In genomic region chr14:68249534-68250517, GRCh38 we compare ENCODE assay signal across 9 cellular contexts.
A peak's percentile ranks its signal among the peaks of the same experiment; 100 is the strongest.
DNase-seq lines count a peak whose midpoint lies in the region; ATAC-seq and TF ChIP-seq lines count a peak whose summit lies in the region.
"Had no signal": no experiment of that assay in that cellular context is flagged by ENCODE, and none has a peak within 500 bp of the region (broad histone marks: within the 10 kb centered on the region; RNA-seq: fewer than 3 reads in every experiment).

No MANE protein-coding gene starts in this region.

- H3K36me3 ChIP-seq in GM23248 (ENCODE audit: low read depth) (no peaks in the 10 kb centered on the region), SK-N-SH (replicated peaks in 1 of 2; ENCODE audit: control insufficient read depth in 1 of 2, insufficient read depth in 2 of 2, low read length in 1 of 2) (no peaks in the 10 kb centered on the region), skeletal muscle satellite cell (ENCODE audit: insufficient read depth, low read length) (no peaks in the 10 kb centered on the region)
- H3K36me3 ChIP-seq: ovary had no signal

- H3K9me2 ChIP-seq in GM23248 (ENCODE audit: insufficient read depth), result no peaks in the 10 kb centered on the region
- H3K9me2 ChIP-seq in SK-N-SH, result no peaks in the 10 kb centered on the region

- no peaks in the 10 kb centered on the region for H3K79me2 ChIP-seq in GM23248 (ENCODE audit: insufficient read depth)
- H3K79me2 ChIP-seq in SK-N-SH (ENCODE audit: insufficient read depth), result no peaks in the 10 kb centered on the region

- H3K4me2 ChIP-seq in GM23248 (ENCODE audit: unreplicated experiment) (peak overlapping the region; percentile 23), SK-N-SH (peak overlapping the region; percentile 30; the same call in 1 of the 2 replicates), skeletal muscle satellite cell (ENCODE audit: low read length) (peak overlapping the region; percentile 20)

- in situ Hi-C loops in GM23248 (cut with MboI), result loop anchor here (10.0 kb wide), 4 partner anchors 305 to 575 kb away; no protein-coding TSS in a partner anchor

- H2AFZ ChIP-seq in GM23248, result no peak overlapping the region
- no peak overlapping the region for H2AFZ ChIP-seq in SK-N-SH (ENCODE audit: low read depth)

- peaks cover 51% of the 10 kb centered on the region for H3K4me1 ChIP-seq in GM23248 (ENCODE audit: insufficient read depth)
- peaks cover 11 to 66% of the 10 kb centered on the region in 2 experiments for H3K4me1 ChIP-seq in SK-N-SH (ENCODE audit: control insufficient read depth in 1 of 2, insufficient read depth in 2 of 2, low read depth in 1 of 2, low read length in 1 of 2)
- peaks cover 52% of the 10 kb centered on the region for H3K4me1 ChIP-seq in skeletal muscle satellite cell (ENCODE audit: control insufficient read depth, insufficient read depth, low read length)

- TF ChIP-seq EP300 in SK-N-SH (IDR thresholded peaks at IDR 0.05; ENCODE audit: borderline replicate concordance in 1 of 2, low read depth in 1 of 2, low read length in 1 of 2), result peak in 1 of 2 experiments; percentile 48; a peak in 2 of 4 replicates

- DNase-seq in GM23248 (peak; percentile 81), SK-N-SH (no peak), fibroblast of peridontal ligament (ENCODE audit: extremely low read depth) (peak; percentile 85), NAMALWA (ENCODE audit: low spot score) (no peak), nucleus accumbens (lab: John Stamatoyannopoulos, UW) (no peak), NCI-H1105 treated with DMSO at 0.1 percent for 48 hours (lab: John Stamatoyannopoulos, UW) (no peak)

- peaks cover 31% of the 10 kb centered on the region for H3F3A ChIP-seq in GM23248 (ENCODE audit: insufficient read depth)
- peaks cover 26% of the 10 kb centered on the region for H3F3A ChIP-seq in SK-N-SH (replicated peaks; ENCODE audit: insufficient read depth)

- H3K9ac ChIP-seq in GM23248 (peak overlapping the region; percentile 45), SK-N-SH (peak overlapping the region; percentile 52; the same call in 1 of the 2 replicates), skeletal muscle satellite cell (ENCODE audit: low read depth, low read length) (peak overlapping the region; percentile 43)

- H3K9me3 ChIP-seq in GM23248 (ENCODE audit: low read depth) (no peaks in the 10 kb centered on the region), SK-N-SH (no peaks in the 10 kb centered on the region), skeletal muscle satellite cell (replicated peaks; ENCODE audit: low read length) (no peaks in the 10 kb centered on the region)
- H3K9me3 ChIP-seq: ovary had no signal

- WGBS in GM23248 (ENCODE audit: low coverage in 1 of 2, low lambda C conversion rate in 2 of 2, missing lambda C conversion rate in 2 of 2), 2 experiments, result 30 to 36% methylated on average over 4 of the region's 4 CpGs
- WGBS in SK-N-SH (ENCODE audit: low lambda C conversion rate), result 49% methylated on average over 4 of the region's 4 CpGs

- no peak for TF ChIP-seq RAD21 in SK-N-SH (IDR thresholded peaks at IDR 0.05; ENCODE audit: low read length)

- CTCF ChIA-PET in SK-N-SH (lab: Yijun Ruan, JAX), result interaction anchor here (0.8 to 19.5 kb wide), 25 partner anchors 10 to 594 kb away, joined by 3 to 232 read pairs (median 5); no protein-coding TSS in a partner anchor

- no peak for ATAC-seq in HG02763 (IDR thresholded peaks at IDR 0.05; ENCODE audit: unreplicated experiment)

- POLR2A ChIA-PET in SK-N-SH (lab: Yijun Ruan, JAX), result no interaction called here

- H4K20me1 ChIP-seq in GM23248 (ENCODE audit: insufficient read depth), result no peaks in the 10 kb centered on the region
- H4K20me1 ChIP-seq in SK-N-SH (ENCODE audit: insufficient read depth), result no peaks in the 10 kb centered on the region

- H3K27ac ChIP-seq in GM23248 (peak overlapping the region; percentile 67), SK-N-SH (ENCODE audit: low read depth in 2 of 2, low read length in 1 of 2) (peak overlapping the region; percentile 87 to 93)

- no peak overlapping the region for H3K4me3 ChIP-seq in GM23248
- no peak overlapping the region for H3K4me3 ChIP-seq in SK-N-SH (ENCODE audit: low read depth in 2 of 2, low read length in 1 of 2)
- H3K4me3 ChIP-seq in skeletal muscle satellite cell (ENCODE audit: low read length), result no peak overlapping the region
- H3K4me3 ChIP-seq: ovary had no signal

- TF ChIP-seq CTCF in SK-N-SH (IDR thresholded peaks at IDR 0.05), result no peak

- no peaks in the 10 kb centered on the region for H3K27me3 ChIP-seq in GM23248 (replicated peaks; ENCODE audit: insufficient read depth)
- no peaks in the 10 kb centered on the region for H3K27me3 ChIP-seq in SK-N-SH (ENCODE audit: insufficient read depth)
- no peaks in the 10 kb centered on the region for H3K27me3 ChIP-seq in skeletal muscle satellite cell (ENCODE audit: control insufficient read depth, insufficient read depth, low read length)
- H3K27me3 ChIP-seq: ovary had no signal

TF ChIP-seq in SK-N-SH, 30 proteins besides CTCF, POLR2A, EP300 and RAD21 (continues in another document):
- TF ChIP-seq REST (IDR thresholded peaks at IDR 0.05; ENCODE audit: low read depth, low read length), result no peak
- TF ChIP-seq JUND (IDR thresholded peaks at IDR 0.05), result peak; percentile 71
- peak; percentile 43; the same call in 1 of the 2 replicates for TF ChIP-seq NFIC (IDR thresholded peaks at IDR 0.05; ENCODE audit: borderline replicate concordance)
- no peak for TF ChIP-seq ELF1 (IDR thresholded peaks at IDR 0.05)
- no peak for TF ChIP-seq USF1 (IDR thresholded peaks at IDR 0.05; ENCODE audit: borderline replicate concordance, low read depth)
- TF ChIP-seq FOSL2 (IDR thresholded peaks at IDR 0.05; ENCODE audit: borderline replicate concordance, low read depth), result peak; percentile 84; the same call in 1 of the 2 replicates
- no peak for TF ChIP-seq GABPA (IDR thresholded peaks at IDR 0.05; ENCODE audit: low read depth)
- TF ChIP-seq RFX5 (IDR thresholded peaks at IDR 0.05; ENCODE audit: low read length), result no peak
- TF ChIP-seq PBX3 (IDR thresholded peaks at IDR 0.05), result peak; percentile 23; the same call in 1 of the 2 replicates
- TF ChIP-seq IRF3 (IDR thresholded peaks at IDR 0.05; ENCODE audit: low read depth, low read length), result no peak
- no peak for TF ChIP-seq YY1 (IDR thresholded peaks at IDR 0.05; ENCODE audit: low read depth)
- peak; percentile 37; the same call in 1 of the 2 replicates for TF ChIP-seq POLR2AphosphoS5 (IDR thresholded peaks at IDR 0.05; ENCODE audit: low read depth, low read length)
- TF ChIP-seq GATA2 (CRISPR knock-in tag; IDR thresholded peaks at IDR 0.05), result no peak
- TF ChIP-seq TAF1 (IDR thresholded peaks at IDR 0.05; ENCODE audit: borderline replicate concordance, low read depth, low read length), result no peak
- TF ChIP-seq CHD2 (IDR thresholded peaks at IDR 0.05; ENCODE audit: low read length, partially characterized antibody), result no peak
- no peak for TF ChIP-seq FOXJ3 (CRISPR knock-in tag; IDR thresholded peaks at IDR 0.05)
- no peak for TF ChIP-seq SIN3A (IDR thresholded peaks at IDR 0.05; ENCODE audit: borderline replicate concordance, low read depth, low read length)

Comparison
In these comparisons a context has a peak if more than half of its experiments do, and no peak if none do; other contexts are left out.
1. DNase-seq: peak in GM23248 (single experiment) and fibroblast of peridontal ligament (single experiment); none in SK-N-SH (single experiment), NAMALWA (single experiment), nucleus accumbens (0 of 56) and NCI-H1105 treated with DMSO at 0.1 percent for 48 hours (single experiment).
2. Peak in every context shown above with its lines, with median percentiles within 50 percentile points of each other: H3K4me2 ChIP-seq and H3K9ac ChIP-seq.